In genomic region chr6:156868385-156868784, GRCh38 we compare ENCODE assay signal across 27 cellular contexts.
"Had no signal": no experiment of that assay in that cellular context is flagged by ENCODE, and none has a peak within 500 bp of the region (broad histone marks: within the 10 kb centered on the region; RNA-seq: fewer than 3 reads in every experiment).

No MANE protein-coding gene starts in this region.

- H3K27me3 Mint-ChIP-seq: activated CD4-positive, alpha-beta T cell treated with anti-CD3 and anti-CD28 coated beads for 36 hours; activated naive CD4-positive, alpha-beta T cell treated with anti-CD3 and anti-CD28 coated beads, Interleukin-2, amount 10 ng/mL, durations not matched to agents 7 days and 5 days; stimulated activated naive B cell treated with anti-CD40 and anti-IgM and Interleukin-4, amounts not matched to agents 10 μg/mL and 1 μg/mL and 100 μg/mL, for 72 hours had no signal

- DNase-seq: activated CD4-positive, alpha-beta T cell treated with anti-CD3 and anti-CD28 coated beads for 36 hours; activated CD4-positive, alpha-beta T cell treated with anti-CD3 and anti-CD28 coated beads, Interleukin-2, amount 50 U/mL, for 4 hours; activated CD8-positive, alpha-beta memory T cell treated with anti-CD3 and anti-CD28 coated beads, Interleukin-2, amount 50 U/mL, for 48 hours; activated effector memory CD4-positive, alpha-beta T cell treated with anti-CD3 and anti-CD28 coated beads, Interleukin-2, amount 50 U/mL, for 16 hours; activated naive CD4-positive, alpha-beta T cell treated with anti-CD3 and anti-CD28 coated beads, Interleukin-2, amount 10 ng/mL, durations not matched to agents 7 days and 5 days; activated T-cell treated with anti-CD3 and anti-CD28 coated beads, Interleukin-2, amount 50 U/mL, for 48 hours; central memory CD4-positive, alpha-beta T cell; dermis blood vessel endothelial cell; effector CD8-positive, alpha-beta T cell; esophagus squamous epithelium; head of caudate nucleus; hypothalamus; left colon; mesenchymal stem cell; mucosa of descending colon; occipital lobe; right lobe of liver; stimulated activated CD4-positive, alpha-beta T cell treated with anti-CD3 and anti-CD28 coated beads, Interleukin-2, amount 100 ng/mL, for 24 hours; stimulated activated naive B cell treated with anti-CD40 and anti-IgM and Interleukin-4, amounts not matched to agents 10 μg/mL and 1 μg/mL and 100 μg/mL, for 72 hours; T-helper 1 cell; T-helper 9 cell; testis; trophoblast cell; uterus had no signal

- H3K4me3 ChIP-seq: esophagus squamous epithelium, gastroesophageal sphincter, mucosa of descending colon, right lobe of liver, skin epidermis, testis, uterus had no signal

- ATAC-seq: activated CD4-positive, alpha-beta T cell treated with anti-CD3 and anti-CD28 coated beads for 36 hours; gastroesophageal sphincter; left colon; mucosa of descending colon; right lobe of liver; stimulated activated naive B cell treated with anti-CD40 and anti-IgM and Interleukin-4, amounts not matched to agents 10 μg/mL and 1 μg/mL and 100 μg/mL, for 72 hours had no signal

- H3K36me3 ChIP-seq: esophagus squamous epithelium, gastroesophageal sphincter, right lobe of liver, uterus had no signal

- H3K27ac Mint-ChIP-seq: activated naive CD4-positive, alpha-beta T cell treated with anti-CD3 and anti-CD28 coated beads, Interleukin-2, amount 10 ng/mL, durations not matched to agents 7 days and 5 days had no signal

- H3K27ac ChIP-seq: esophagus squamous epithelium, gastroesophageal sphincter, right lobe of liver, skin epidermis, testis, uterus had no signal

- H3K4me3 Mint-ChIP-seq: activated CD4-positive, alpha-beta T cell treated with anti-CD3 and anti-CD28 coated beads for 36 hours; activated naive CD4-positive, alpha-beta T cell treated with anti-CD3 and anti-CD28 coated beads, Interleukin-2, amount 10 ng/mL, durations not matched to agents 7 days and 5 days; neural crest cell; stimulated activated naive B cell treated with anti-CD40 and anti-IgM and Interleukin-4, amounts not matched to agents 10 μg/mL and 1 μg/mL and 100 μg/mL, for 72 hours had no signal

- H3K27me3 ChIP-seq: esophagus squamous epithelium, gastroesophageal sphincter, right lobe of liver, testis, uterus had no signal

- H3K9me3 Mint-ChIP-seq: activated naive CD4-positive, alpha-beta T cell treated with anti-CD3 and anti-CD28 coated beads, Interleukin-2, amount 10 ng/mL, durations not matched to agents 7 days and 5 days; neural crest cell; stimulated activated naive B cell treated with anti-CD40 and anti-IgM and Interleukin-4, amounts not matched to agents 10 μg/mL and 1 μg/mL and 100 μg/mL, for 72 hours had no signal

- H3K4me1 ChIP-seq: right lobe of liver had no signal
